Comparison of ENCODE assay signal across 1 cellular context in genomic region chr1:182839209-182840065, GRCh38.
TF ChIP-seq lines count a peak whose summit lies in the region.

Gene DHX9, plus strand, starts transcription at chr1:182839347. Its CDS starts 3,220 bp downstream, at chr1:182842567.

TF ChIP-seq in WTC11, 78 proteins besides CTCF, POLR2A, EP300 and RAD21 (continued from another document and continues in another):
- TF ChIP-seq HMGXB4 (CRISPR knock-in tag; IDR thresholded peaks at IDR 0.05) (peak; percentile 95), ERG (CRISPR knock-in tag; IDR thresholded peaks at IDR 0.05) (peak; percentile 75; the same call in 1 of the 2 replicates), STAT6 (CRISPR knock-in tag; conservative IDR thresholded peaks at IDR 0.05; ENCODE audit: low read depth) (no peak), E2F4 (CRISPR knock-in tag; IDR thresholded peaks at IDR 0.05; ENCODE audit: borderline replicate concordance, low read depth) (peak; percentile 69; the same call in 1 of the 2 replicates), MLX (CRISPR knock-in tag; IDR thresholded peaks at IDR 0.05) (no peak), CDX4 (CRISPR knock-in tag; IDR thresholded peaks at IDR 0.05; ENCODE audit: borderline replicate concordance) (no peak), FOXJ3 (CRISPR knock-in tag; IDR thresholded peaks at IDR 0.05; ENCODE audit: borderline replicate concordance) (no peak), ZSCAN18 (CRISPR knock-in tag; IDR thresholded peaks at IDR 0.05) (no peak), RORB (CRISPR knock-in tag; IDR thresholded peaks at IDR 0.05) (no peak), ARID4B (CRISPR knock-in tag; IDR thresholded peaks at IDR 0.05; ENCODE audit: borderline replicate concordance) (peak; percentile 73), USF1 (CRISPR knock-in tag; IDR thresholded peaks at IDR 0.05) (0 out of 2 replicates have a peak, but pooled peaks have one; percentile 0), ATF6 (CRISPR knock-in tag; IDR thresholded peaks at IDR 0.05) (no peak), ZNF512 (CRISPR knock-in tag; IDR thresholded peaks at IDR 0.05; ENCODE audit: borderline replicate concordance) (no peak), E2F1 (CRISPR knock-in tag; IDR thresholded peaks at IDR 0.05) (peak; percentile 43; the same call in 1 of the 2 replicates), ATF3 (CRISPR knock-in tag; conservative IDR thresholded peaks at IDR 0.05) (no peak), SMAD4 (CRISPR knock-in tag; IDR thresholded peaks at IDR 0.05) (no peak; the same call in 1 of the 2 replicates), IRF2 (CRISPR knock-in tag; IDR thresholded peaks at IDR 0.05; ENCODE audit: borderline replicate concordance, low read depth) (no peak), NR3C1 (CRISPR knock-in tag; conservative IDR thresholded peaks at IDR 0.05; ENCODE audit: low read depth) (0 out of 2 replicates have a peak, but pooled peaks have one; percentile 12), ZNF281 (CRISPR knock-in tag; IDR thresholded peaks at IDR 0.05) (peak; percentile 60; the same call in 1 of the 2 replicates)
